In genomic region chr6:26473758-26474438, GRCh38 we compare ENCODE assay signal across 8 cellular contexts. TPM values are rescaled to one million over a fixed set of nuclear protein-coding genes. Genes with fewer than 3 reads are reported as not detected.
DNase-seq lines count a peak whose midpoint lies in the region; ATAC-seq and TF ChIP-seq lines count a peak whose summit lies in the region.

No MANE protein-coding gene starts in this region.

- peak; percentile 94 for ATAC-seq in GM21390 (IDR thresholded peaks at IDR 0.05; ENCODE audit: unreplicated experiment)
- peak; percentile 97 for ATAC-seq in Panc1
- peak; percentile 94 to 97 for ATAC-seq in activated T-cell treated with anti-CD3 and anti-CD28 coated beads, Interleukin-2, amount 50 U/mL, for 72 hours (replicated peaks in 1 of 2)
- peak; percentile 91 to 97 (median 95) for ATAC-seq in natural killer cell

- H3K9me3 Mint-ChIP-seq in activated T-cell treated with anti-CD3 and anti-CD28 coated beads, Interleukin-2, amount 50 U/mL, for 72 hours: peaks cover 6 to 8% of the 10 kb centered on the region in 2 donors
- peaks cover 4% of the 10 kb centered on the region in 2 donors for H3K9me3 Mint-ChIP-seq in natural killer cell

- no peaks in the 10 kb centered on the region; the same call in 1 of the 2 replicates for H3K36me3 ChIP-seq in Panc1 (ENCODE audit: control insufficient read depth, insufficient read depth, low read length)

- H3K9me3 ChIP-seq in Panc1 (ENCODE audit: control insufficient read depth, insufficient read depth, low read depth, low read length): peaks cover 3% of the 10 kb centered on the region; the same call in 1 of the 2 replicates

- no TSS peak for BruUV-seq in Panc1 (replicated peaks; lab: Mats Ljungman, UMichigan)

- POLR2A ChIA-PET in Panc1 (lab: Charles Lee): interaction anchor here (0.5 to 0.9 kb wide), 3 partner anchors 11 to 213 kb away, joined by 3 read pairs; no protein-coding TSS in a partner anchor

- no peaks in the 10 kb centered on the region for H3K27me3 Mint-ChIP-seq in activated T-cell treated with anti-CD3 and anti-CD28 coated beads, Interleukin-2, amount 50 U/mL, for 72 hours (ENCODE audit: low read depth)
- no peaks in the 10 kb centered on the region for H3K27me3 Mint-ChIP-seq in natural killer cell (ENCODE audit: low read depth in 2 of 2)

- peak; percentile 96 for DNase-seq in Caki2 (ENCODE audit: low read depth)
- peak in 73 of 76 experiments; percentile 36 to 97 (median 74) for DNase-seq in HUDEP-2 (lab: John Stamatoyannopoulos, UW; ENCODE audit: unreplicated experiment in 76 of 76)
- DNase-seq in Panc1 (ENCODE audit: low read depth, low spot score): peak; percentile 93
- DNase-seq in activated T-cell treated with anti-CD3 and anti-CD28 coated beads, Interleukin-2, amount 50 U/mL, for 72 hours: peak; percentile 80 to 81
- DNase-seq in fibroblast of gingiva (ENCODE audit: low read depth): peak; percentile 94
- peak; percentile 79 for DNase-seq in natural killer cell
- peak; percentile 48 to 98 (median 87) for DNase-seq in stimulated activated naive CD4-positive, alpha-beta T cell (lab: John Stamatoyannopoulos, UW)

- in situ Hi-C loops in Caki2 (cut with HindIII; ENCODE audit: low pct_unique_long_range_greater_than_20kb, low sequenced_read_pairs): no loop called here
- in situ Hi-C loops in Panc1 (cut with HindIII; ENCODE audit: low pct_unique_long_range_greater_than_20kb, low sequenced_read_pairs): no loop called here

- peak overlapping the region; percentile 100 for H3K27ac Mint-ChIP-seq in activated T-cell treated with anti-CD3 and anti-CD28 coated beads, Interleukin-2, amount 50 U/mL, for 72 hours
- peak overlapping the region; percentile 94 to 99 for H3K27ac Mint-ChIP-seq in natural killer cell

- H3K4me1 ChIP-seq in Panc1 (ENCODE audit: control insufficient read depth, insufficient read depth, low read length): peaks cover 16% of the 10 kb centered on the region; the same call in 1 of the 2 replicates

- peak overlapping the region; percentile 48 to 52 for H3K4me3 ChIP-seq in Panc1 (ENCODE audit: low read depth in 2 of 2, low read length in 2 of 2)

- TF ChIP-seq CTCF in Panc1 (IDR thresholded peaks at IDR 0.05) (no peak), natural killer cell (IDR thresholded peaks at IDR 0.05) (no peak)

- H3K27me3 ChIP-seq in Panc1 (ENCODE audit: control insufficient read depth, insufficient read depth, low read length): no peaks in the 10 kb centered on the region

- CTCF ChIA-PET in Panc1 (lab: Charles Lee): no interaction called here

- peak overlapping the region; percentile 96 to 100 for H3K4me3 Mint-ChIP-seq in activated T-cell treated with anti-CD3 and anti-CD28 coated beads, Interleukin-2, amount 50 U/mL, for 72 hours
- peak overlapping the region; percentile 99 for H3K4me3 Mint-ChIP-seq in natural killer cell

- H3K4me1 Mint-ChIP-seq in activated T-cell treated with anti-CD3 and anti-CD28 coated beads, Interleukin-2, amount 50 U/mL, for 72 hours (ENCODE audit: low read depth): peaks cover 42% of the 10 kb centered on the region
- peaks cover 39% of the 10 kb centered on the region in 2 donors for H3K4me1 Mint-ChIP-seq in natural killer cell

- H3K27ac ChIP-seq in Panc1 (ENCODE audit: low read length): peak overlapping the region; percentile 75

- intact Hi-C loops in Panc1 (cut with micrococcal nuclease; ENCODE audit: unreplicated experiment): no loop called here
- intact Hi-C loops in natural killer cell (cut with micrococcal nuclease): loop anchor here (1.0 kb wide), 5 partner anchors 17 to 109 kb away; partner anchors contain the start of genes BTN2A1, BTN3A1, BTN3A2 and BTN3A3

- peaks cover 15 to 34% of the 10 kb centered on the region in 2 donors for H3K36me3 Mint-ChIP-seq in activated T-cell treated with anti-CD3 and anti-CD28 coated beads, Interleukin-2, amount 50 U/mL, for 72 hours (ENCODE audit: insufficient read depth in 2 of 2)
- peaks cover 3% of the 10 kb centered on the region for H3K36me3 Mint-ChIP-seq in natural killer cell

RNA-seq across cellular contexts. Expression of gene BTN2A1, which starts 16.1 kb away (rescaled TPM):
- 14.1 and 20.3 TPM in 2 replicates for total RNA-seq in Caki2 (2014; rRNA removed; shearing (Covaris generic); ENCODE audit: low replicate concordance)
- 23.0 TPM for total RNA-seq in Panc1 (2021; ENCODE audit: unreplicated experiment)
- 19.7 TPM for polyA plus RNA-seq in Panc1 (2012; ENCODE audit: insufficient read length)
- total RNA-seq in activated T-cell treated with anti-CD3 and anti-CD28 coated beads, Interleukin-2, amount 50 U/mL, for 72 hours: 10 to 100 TPM; 24.3 to 25.7 TPM
- total RNA-seq in natural killer cell: 10 to 100 TPM; 33.8 to 51.2 (median 43.3) TPM

RNA-seq across cellular contexts. Expression of gene BTN1A1, which starts 26.2 kb away (rescaled TPM):
- 0.47 TPM in 1 of 2 replicates, not detected in the other for total RNA-seq in Caki2 (2014; rRNA removed; shearing (Covaris generic); ENCODE audit: low replicate concordance)
- total RNA-seq in Panc1 (2021; ENCODE audit: unreplicated experiment) (0.10 TPM), natural killer cell (not detected)
- not detected for polyA plus RNA-seq in Panc1 (2012; ENCODE audit: insufficient read length)
- total RNA-seq in activated T-cell treated with anti-CD3 and anti-CD28 coated beads, Interleukin-2, amount 50 U/mL, for 72 hours: under 1 TPM in 1 of 2 donors, not detected in 1; 0.10 TPM

RNA-seq across cellular contexts. Expression of gene BTN3A3, which starts 33.6 kb away (rescaled TPM):
- 10.6 and 19.0 TPM in 2 replicates for total RNA-seq in Caki2 (2014; rRNA removed; shearing (Covaris generic); ENCODE audit: low replicate concordance)
- total RNA-seq in Panc1 (2021; ENCODE audit: unreplicated experiment) (0.77 TPM), natural killer cell (100 to 1,000 TPM in 2 of 3 donors, 10 to 100 TPM in 1; 88.1 to 154 (median 142) TPM)
- polyA plus RNA-seq in Panc1 (2012; ENCODE audit: insufficient read length): 0.46 TPM
- 10 to 100 TPM; 35.9 to 38.3 TPM for total RNA-seq in activated T-cell treated with anti-CD3 and anti-CD28 coated beads, Interleukin-2, amount 50 U/mL, for 72 hours

Comparison
In these comparisons a context has a peak if more than half of its experiments do, and no peak if none do; other contexts are left out.
1. Peak in every context shown above with its lines: DNase-seq, ATAC-seq, H3K4me3 ChIP-seq and H3K27ac ChIP-seq.